Comparison of ENCODE assay signal across 17 cellular contexts in the genomic region with DNA sequence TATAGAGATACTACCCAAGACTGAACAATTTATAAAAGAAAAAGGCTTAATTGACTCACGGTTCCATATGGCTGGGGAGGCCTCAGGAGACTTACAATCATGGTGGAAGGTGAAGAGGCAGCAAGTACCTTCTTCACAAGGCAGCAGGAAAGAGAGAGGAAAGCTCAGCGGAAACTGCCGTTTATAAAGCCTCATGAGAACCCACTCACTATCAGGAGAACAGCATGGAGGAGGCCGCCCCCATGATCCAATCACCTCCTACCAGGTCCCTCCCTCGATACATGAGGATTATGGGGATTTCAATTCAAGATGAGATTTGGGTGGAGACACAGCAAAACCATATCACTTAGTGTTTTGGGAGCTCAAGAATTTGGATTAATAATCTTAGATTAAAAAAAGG.
"Had no signal": no experiment of that assay in that cellular context is flagged by ENCODE, and none has a peak within 500 bp of the region (broad histone marks: within the 10 kb centered on the region; RNA-seq: fewer than 3 reads in every experiment).

No MANE protein-coding gene starts in this region.

- H3K4me1 ChIP-seq: esophagus muscularis mucosa, gastrocnemius medialis, right atrium auricular region, testis had no signal

- H3K36me3 Mint-ChIP-seq: stimulated activated memory B cell treated with anti-CD40 and anti-IgM and Interleukin-4, amounts not matched to agents 10 μg/mL and 1 μg/mL and 100 μg/mL, for 72 hours had no signal

- H3K4me3 ChIP-seq: esophagus muscularis mucosa, gastrocnemius medialis, mucosa of descending colon, right atrium auricular region, smooth muscle cell, testis, tibial nerve, upper lobe of right lung had no signal

- H3K27ac Mint-ChIP-seq: stimulated activated memory B cell treated with anti-CD40 and anti-IgM and Interleukin-4, amounts not matched to agents 10 μg/mL and 1 μg/mL and 100 μg/mL, for 72 hours; stimulated activated naive CD8-positive, alpha-beta T cell treated with anti-CD3 and anti-CD28 coated beads, Interleukin-15, amount 100 ng/mL, for 72 hours had no signal

- H3K36me3 ChIP-seq: esophagus muscularis mucosa, gastrocnemius medialis, right atrium auricular region, tibial nerve, upper lobe of right lung had no signal

- DNase-seq: effector memory CD4-positive, alpha-beta T cell; gastrocnemius medialis; mammary epithelial cell; mucosa of descending colon; naive thymus-derived CD8-positive, alpha-beta T cell; posterior cingulate gyrus; stimulated activated CD4-positive, alpha-beta T cell treated with anti-CD3 and anti-CD28 coated beads, Interleukin-4, amount 100 ng/mL, for 1 hour; testis; upper lobe of right lung had no signal

- H3K27ac ChIP-seq: epithelial cell of prostate, esophagus muscularis mucosa, gastrocnemius medialis, right atrium auricular region, testis, tibial nerve, upper lobe of right lung had no signal

- ATAC-seq: gastrocnemius medialis; left lobe of liver; mucosa of descending colon; naive thymus-derived CD8-positive, alpha-beta T cell; stimulated activated memory B cell treated with anti-CD40 and anti-IgM and Interleukin-4, amounts not matched to agents 10 μg/mL and 1 μg/mL and 100 μg/mL, for 72 hours; stimulated activated naive CD8-positive, alpha-beta T cell treated with anti-CD3 and anti-CD28 coated beads, Interleukin-15, amount 100 ng/mL, for 72 hours; upper lobe of right lung had no signal

- H3K9me3 Mint-ChIP-seq: naive thymus-derived CD8-positive, alpha-beta T cell had no signal

- H3K9me3 ChIP-seq: esophagus muscularis mucosa, gastrocnemius medialis, right atrium auricular region, testis, tibial nerve, upper lobe of right lung had no signal

- H3K4me3 Mint-ChIP-seq: naive thymus-derived CD8-positive, alpha-beta T cell; stimulated activated memory B cell treated with anti-CD40 and anti-IgM and Interleukin-4, amounts not matched to agents 10 μg/mL and 1 μg/mL and 100 μg/mL, for 72 hours; stimulated activated naive CD8-positive, alpha-beta T cell treated with anti-CD3 and anti-CD28 coated beads, Interleukin-15, amount 100 ng/mL, for 72 hours had no signal
